7 cellular contexts compared by ENCODE assay signal in genomic region chrX:154302998-154303397, GRCh38. TPM values are rescaled to one million over a fixed set of nuclear protein-coding genes. Genes with fewer than 3 reads are reported as not detected.
"Had no signal": no experiment of that assay in that cellular context is flagged by ENCODE, and none has a peak within 500 bp of the region (broad histone marks: within the 10 kb centered on the region; RNA-seq: fewer than 3 reads in every experiment).

No MANE protein-coding gene starts in this region.

RNA-seq across cellular contexts. Expression of gene TKTL1, which starts 7.4 kb away (rescaled TPM):
- total RNA-seq: GM23248, GM23338, H1, H9, HFFc6 had no signal
- polyA plus RNA-seq: GM23248, GM23338 had no signal

RNA-seq across cellular contexts. Expression of gene TEX28, which starts 8.1 kb away (rescaled TPM):
- total RNA-seq: GM23248, GM23338, H1, H4, H7, H9, HFFc6 had no signal
- polyA plus RNA-seq: GM23248, GM23338, H1 had no signal

RNA-seq across cellular contexts. Expression of gene OPN1MW3, which starts 45.6 kb away (rescaled TPM):
- total RNA-seq: GM23248, GM23338, H1, H4, H7, H9, HFFc6 had no signal
- polyA plus RNA-seq: GM23248, GM23338, H1 had no signal
